20 cellular contexts compared by ENCODE assay signal in genomic region chr5:111942661-111943401, GRCh38.
A peak's percentile ranks its signal among the peaks of the same experiment; 100 is the strongest.
DNase-seq lines count a peak whose midpoint lies in the region; FAIRE-seq and TF ChIP-seq lines count a peak whose summit lies in the region.
"Had no signal": no experiment of that assay in that cellular context is flagged by ENCODE, and none has a peak within 500 bp of the region (broad histone marks: within the 10 kb centered on the region; RNA-seq: fewer than 3 reads in every experiment).

No MANE protein-coding gene starts in this region.

- H3K27me3 ChIP-seq in ACC112 (ENCODE audit: insufficient read depth, low read length) = no peaks in the 10 kb centered on the region
- no peaks in the 10 kb centered on the region for H3K27me3 ChIP-seq in OCI-LY3 (ENCODE audit: low read depth, low read length)
- H3K27me3 ChIP-seq: neural progenitor cell, spleen had no signal

- no peak overlapping the region for H3K9ac ChIP-seq in OCI-LY3 (ENCODE audit: low read length)
- H3K9ac ChIP-seq: neural progenitor cell had no signal

- peak overlapping the region; percentile 40 for H3K4me2 ChIP-seq in OCI-LY3 (ENCODE audit: low read length)
- H3K4me2 ChIP-seq: neural progenitor cell had no signal

- H3K27ac ChIP-seq in ACC112 (ENCODE audit: low read depth, low read length) (peak overlapping the region; percentile 84), OCI-LY3 (ENCODE audit: low read length) (no peak overlapping the region; the same call in 1 of the 2 replicates)
- H3K27ac ChIP-seq: left ventricle myocardium inferior, neural progenitor cell, spleen had no signal

- FAIRE-seq in RCC 7860 (lab: Jason Lieb, UNC) = no peak
- FAIRE-seq: D721Med had no signal

- TF ChIP-seq CTCF in OCI-LY3 (IDR thresholded peaks at IDR 0.05; ENCODE audit: low read depth, low read length) = no peak
- no peak for TF ChIP-seq CTCF in epithelial cell of esophagus (IDR thresholded peaks at IDR 0.05; ENCODE audit: insufficient read depth, low read depth, low read length, missing control alignments)

- H2AFZ ChIP-seq in ACC112 (ENCODE audit: low read length, unreplicated experiment) (no peak overlapping the region), OCI-LY3 (ENCODE audit: low read depth, low read length) (no peak overlapping the region)
- H2AFZ ChIP-seq: neural progenitor cell had no signal

- H4K20me1 ChIP-seq in OCI-LY3 (ENCODE audit: insufficient read depth, low read length) = no peaks in the 10 kb centered on the region

- H3K4me3 ChIP-seq in ACC112 (ENCODE audit: low read depth, low read length) (peak overlapping the region; percentile 16; the same call in 1 of the 2 replicates), OCI-LY3 (ENCODE audit: low read length) (no peak overlapping the region), epithelial cell of esophagus (ENCODE audit: low read length) (no peak overlapping the region)
- H3K4me3 ChIP-seq: left ventricle myocardium inferior, neural progenitor cell, spleen had no signal

- H3K4me1 ChIP-seq in ACC112 (ENCODE audit: control insufficient read depth, insufficient read depth, low read length, unreplicated experiment) (peaks cover 28% of the 10 kb centered on the region), OCI-LY3 (ENCODE audit: low read length) (peaks cover 18% of the 10 kb centered on the region)
- H3K4me1 ChIP-seq: left ventricle myocardium inferior, spleen had no signal

- no peaks in the 10 kb centered on the region for H3K9me3 ChIP-seq in OCI-LY3 (ENCODE audit: insufficient read depth, low read length)
- H3K9me3 ChIP-seq: left ventricle myocardium inferior, spleen had no signal

- H3K79me2 ChIP-seq in ACC112 (ENCODE audit: control insufficient read depth, insufficient read depth, low read length, unreplicated experiment) (no peaks in the 10 kb centered on the region), OCI-LY3 (ENCODE audit: low read length) (no peaks in the 10 kb centered on the region)

- H3K36me3 ChIP-seq in ACC112 (ENCODE audit: insufficient read depth, low read length) (no peaks in the 10 kb centered on the region), OCI-LY3 (replicated peaks; ENCODE audit: low read depth, low read length) (no peaks in the 10 kb centered on the region)
- H3K36me3 ChIP-seq: left ventricle myocardium inferior, neural progenitor cell, spleen had no signal

- DNase-seq in HCEC 1CT = peak; percentile 55
- DNase-seq in epithelial cell of esophagus (ENCODE audit: low read depth) = peak; percentile 77
- no peak for DNase-seq in anterior cingulate cortex (lab: John Stamatoyannopoulos, UW)
- no peak for DNase-seq in stimulated activated naive CD4-positive, alpha-beta T cell (lab: John Stamatoyannopoulos, UW)
- DNase-seq in RCC 7860 (ENCODE audit: low spot score) = no peak
- DNase-seq in NCI-H524 treated with DMSO at 0.1 percent for 48 hours (lab: John Stamatoyannopoulos, UW) = no peak
- DNase-seq: 8988T; activated CD4-positive, alpha-beta T cell treated with anti-CD3 and anti-CD28 coated beads, Interleukin-2, amount 10 ng/mL, durations not matched to agents 7 days and 5 days; activated CD8-positive, alpha-beta memory T cell treated with anti-CD3 and anti-CD28 coated beads, Interleukin-2, amount 50 U/mL, for 4 hours; caudate nucleus; head of caudate nucleus; left ventricle myocardium inferior; MM.1S; NCI-H1694; spleen; stimulated activated CD4-positive, alpha-beta T cell treated with anti-CD3 and anti-CD28 coated beads, Interleukin-4, amount 100 ng/mL, for 4 hours had no signal

Comparison
In these comparisons a context has a peak if more than half of its experiments do, and no peak if none do; other contexts are left out.
1. DNase-seq: peak in HCEC 1CT (single experiment) and epithelial cell of esophagus (single experiment); none in anterior cingulate cortex (0 of 58), stimulated activated naive CD4-positive, alpha-beta T cell (0 of 6), RCC 7860 (single experiment) and NCI-H524 treated with DMSO at 0.1 percent for 48 hours (single experiment).